Comparison of ENCODE assay signal across 8 cellular contexts in the genomic region with DNA sequence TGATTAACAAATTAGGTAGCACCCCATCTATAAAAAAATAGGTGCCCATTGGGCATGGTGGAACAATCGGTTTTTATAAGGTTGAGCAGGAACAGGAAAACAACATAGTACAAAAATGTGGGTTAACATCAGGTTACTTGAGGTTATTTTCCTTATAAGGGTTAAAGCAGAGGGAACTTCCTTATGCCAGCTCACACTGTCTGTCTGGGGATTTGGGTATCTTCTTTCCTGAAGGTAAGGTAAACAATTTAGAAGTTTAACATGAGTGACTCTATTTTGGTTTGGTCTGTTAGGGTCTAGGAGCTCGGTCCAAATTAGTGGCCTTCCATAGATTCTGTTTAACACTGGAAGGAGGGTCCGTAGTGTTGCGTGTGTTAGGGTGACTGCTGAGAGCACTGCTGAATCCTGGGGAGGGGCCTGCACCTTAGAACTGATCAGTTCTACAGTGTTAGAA. TPM values are rescaled to one million over a fixed set of nuclear protein-coding genes. Genes with fewer than 3 reads are reported as not detected.
DNase-seq lines count a peak whose midpoint lies in the region; ATAC-seq and TF ChIP-seq lines count a peak whose summit lies in the region.

No MANE protein-coding gene starts in this region.

- H3K4me3 Mint-ChIP-seq in chondrocyte (ENCODE audit: unreplicated experiment) = no peak overlapping the region
- H3K4me3 Mint-ChIP-seq in osteocyte (ENCODE audit: unreplicated experiment) = peak overlapping the region; percentile 5

- TF ChIP-seq CTCF in chondrocyte (IDR thresholded peaks at IDR 0.05) = no peak
- no peak for TF ChIP-seq CTCF in osteocyte (IDR thresholded peaks at IDR 0.05)
- no peak for TF ChIP-seq CTCF in BE2C (IDR thresholded peaks at IDR 0.05; ENCODE audit: low read depth, low read length)

- no peaks in the 10 kb centered on the region for H3K9me3 Mint-ChIP-seq in chondrocyte (ENCODE audit: low read depth)
- H3K9me3 Mint-ChIP-seq in osteocyte (ENCODE audit: unreplicated experiment) = no peaks in the 10 kb centered on the region

- DNase-seq in KBM-7 (peak; percentile 47), chondrocyte (ENCODE audit: low spot score) (no peak), osteocyte (ENCODE audit: extremely low spot score, unreplicated experiment) (no peak), pons (ENCODE audit: low spot score) (no peak), amygdala (lab: John Stamatoyannopoulos, UW) (no peak), BE2C (no peak)
- DNase-seq in stimulated activated CD4-positive, alpha-beta T cell treated with anti-CD3 and anti-CD28 coated beads, Interleukin-1b, Interleukin-23, amount 100 ng/mL, for 48 hours = no peak

- no peaks in the 10 kb centered on the region for H3K27me3 Mint-ChIP-seq in chondrocyte (ENCODE audit: low read depth)
- no peaks in the 10 kb centered on the region for H3K27me3 Mint-ChIP-seq in osteocyte (ENCODE audit: unreplicated experiment)

- no peaks in the 10 kb centered on the region for H3K27me3 ChIP-seq in BE2C

- H3K4me1 Mint-ChIP-seq in chondrocyte (ENCODE audit: low read depth) (peaks cover 86% of the 10 kb centered on the region), osteocyte (ENCODE audit: unreplicated experiment) (peaks cover 86% of the 10 kb centered on the region)

- no peak overlapping the region for H3K4me3 ChIP-seq in BE2C (ENCODE audit: low read depth, low read length)

- peak; percentile 67 for ATAC-seq in GM21447 (IDR thresholded peaks at IDR 0.05; ENCODE audit: unreplicated experiment)

- H3K4me1 ChIP-seq in BE2C = peaks cover 12% of the 10 kb centered on the region

- in situ Hi-C loops in KBM-7 (cut with MboI; ENCODE audit: low pct_unique_long_range_greater_than_20kb, low sequenced_read_pairs) = no loop called here

- H3K27ac Mint-ChIP-seq in chondrocyte (ENCODE audit: unreplicated experiment) (peak overlapping the region; percentile 86), osteocyte (ENCODE audit: unreplicated experiment) (peak overlapping the region; percentile 100)

- H3K9me3 ChIP-seq in BE2C = no peaks in the 10 kb centered on the region

- peaks cover 29% of the 10 kb centered on the region for H3K36me3 ChIP-seq in BE2C

- H3K36me3 Mint-ChIP-seq in chondrocyte (ENCODE audit: low read depth) (peaks cover 4% of the 10 kb centered on the region), osteocyte (ENCODE audit: unreplicated experiment) (peaks cover 20% of the 10 kb centered on the region)

RNA-seq across cellular contexts. Expression of a gene that starts 14.7 kb away (rescaled TPM):
- total RNA-seq in chondrocyte = 59.7 to 83.0 TPM (median 61.2 TPM) in 3 replicates
- total RNA-seq in osteocyte = 89.9 and 102 TPM in 2 replicates
- polyA plus RNA-seq in BE2C (2012; ENCODE audit: insufficient read depth, insufficient read length, low read depth) = 77.7 TPM
